17 cellular contexts compared by ENCODE assay signal in the genomic region with DNA sequence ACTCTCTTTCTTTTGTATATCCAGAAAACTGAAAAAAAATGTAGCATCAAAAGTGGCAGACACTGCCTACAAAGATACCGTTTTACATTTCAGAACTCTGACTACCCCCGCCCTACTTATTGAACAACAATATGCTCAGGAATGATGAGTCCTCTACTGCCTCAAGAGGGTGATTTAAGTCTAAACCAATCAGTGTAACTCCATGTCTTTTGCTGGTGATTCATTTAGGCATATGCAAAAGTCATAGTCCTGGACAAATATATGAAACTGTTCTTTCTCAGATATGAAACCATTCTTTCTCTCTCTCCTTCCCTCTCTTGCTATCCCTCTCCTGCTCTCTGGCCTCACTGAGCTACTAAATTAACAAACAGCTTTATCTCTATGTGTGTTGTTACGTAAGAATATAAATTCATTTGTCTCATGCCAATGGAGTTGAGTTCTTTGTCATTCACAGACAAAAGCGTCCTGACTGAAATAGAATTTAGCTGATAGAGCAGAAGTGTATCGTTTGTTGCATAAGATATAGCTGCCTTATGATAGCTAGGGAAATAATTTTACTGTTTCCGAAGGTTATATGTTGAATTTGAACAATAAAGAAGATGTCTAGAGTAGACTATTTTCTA.
DNase-seq lines count a peak whose midpoint lies in the region; ATAC-seq and TF ChIP-seq lines count a peak whose summit lies in the region.
"Had no signal": no experiment of that assay in that cellular context is flagged by ENCODE, and none has a peak within 500 bp of the region (broad histone marks: within the 10 kb centered on the region; RNA-seq: fewer than 3 reads in every experiment).

No MANE protein-coding gene starts in this region.

- H3K4me3 ChIP-seq in left ventricle myocardium inferior: no peak overlapping the region
- H3K4me3 ChIP-seq in fibroblast of mammary gland (ENCODE audit: control insufficient read depth, low read depth, low read length): no peak overlapping the region
- H3K4me3 ChIP-seq in dorsolateral prefrontal cortex: no peak overlapping the region
- H3K4me3 ChIP-seq in MG63: no peak overlapping the region
- H3K4me3 ChIP-seq: neural progenitor cell, SJSA1, thyroid gland had no signal

- peaks cover 7% of the 10 kb centered on the region for H3K4me1 ChIP-seq in left ventricle myocardium inferior
- H3K4me1 ChIP-seq: neural progenitor cell, thyroid gland had no signal

- no peaks in the 10 kb centered on the region for H3K27me3 ChIP-seq in left ventricle myocardium inferior (ENCODE audit: low read depth)
- no peaks in the 10 kb centered on the region for H3K27me3 ChIP-seq in dorsolateral prefrontal cortex
- H3K27me3 ChIP-seq in MG63: no peaks in the 10 kb centered on the region
- H3K27me3 ChIP-seq: neural progenitor cell, SJSA1, thyroid gland had no signal

- TF ChIP-seq CTCF in left ventricle myocardium inferior (IDR thresholded peaks at IDR 0.05; ENCODE audit: borderline replicate concordance) (no peak), fibroblast of mammary gland (conservative IDR thresholded peaks at IDR 0.05; ENCODE audit: control insufficient read depth, insufficient read depth, low read depth, low read length) (peak; percentile 10), dorsolateral prefrontal cortex (IDR thresholded peaks at IDR 0.05 in 54 of 56, conservative IDR thresholded peaks at IDR 0.05 in 2 of 56; ENCODE audit: low read depth in 1 of 56, partially characterized antibody in 56 of 56) (no peak)

- DNase-seq in left ventricle myocardium inferior (no peak), cardiac septum (ENCODE audit: low spot score) (no peak), RKO (ENCODE audit: low spot score) (peak; percentile 33), fibroblast of mammary gland (ENCODE audit: low read depth) (peak; percentile 94), NCI-H2196 treated with DMSO at 0.1 percent for 48 hours (lab: John Stamatoyannopoulos, UW; ENCODE audit: unreplicated experiment) (no peak), dorsolateral prefrontal cortex (no peak), MG63 (no peak)
- DNase-seq: activated CD4-positive, alpha-beta T cell treated with anti-CD3 and anti-CD28 coated beads, Interleukin-2, amount 50 U/mL, for 4 hours; aorta; foreskin melanocyte; NCI-H1092 treated with DMSO at 0.1 percent for 48 hours; stimulated activated CD4-positive, alpha-beta T cell treated with anti-CD3 and anti-CD28 coated beads, Interleukin-4, amount 100 ng/mL, for 1 hour; thyroid gland had no signal

- H3K36me3 ChIP-seq in left ventricle myocardium inferior: no peaks in the 10 kb centered on the region
- H3K36me3 ChIP-seq in MG63: no peaks in the 10 kb centered on the region
- H3K36me3 ChIP-seq: neural progenitor cell, SJSA1, thyroid gland had no signal

- no peak for ATAC-seq in HG02678 (IDR thresholded peaks at IDR 0.05; ENCODE audit: unreplicated experiment)
- ATAC-seq: sciatic nerve had no signal

- H3K27ac ChIP-seq in left ventricle myocardium inferior (replicated peaks) (peak overlapping the region; percentile 51), dorsolateral prefrontal cortex (no peak overlapping the region)
- H3K27ac ChIP-seq: neural progenitor cell, SJSA1, thyroid gland had no signal

- intact Hi-C loops in left ventricle myocardium inferior (cut with micrococcal nuclease): no loop called here
- intact Hi-C loops in cardiac septum (cut with DNase I): no loop called here
- intact Hi-C loops in dorsolateral prefrontal cortex (cut with DNase I): no loop called here

- peaks cover 9% of the 10 kb centered on the region for H3K9me3 ChIP-seq in left ventricle myocardium inferior (replicated peaks)
- H3K9me3 ChIP-seq in MG63: no peaks in the 10 kb centered on the region; the same call in 1 of the 2 replicates
- H3K9me3 ChIP-seq: SJSA1, thyroid gland had no signal

Comparison
In these comparisons a context has a peak if more than half of its experiments do, and no peak if none do; other contexts are left out.
1. DNase-seq: peak in RKO (single experiment) and fibroblast of mammary gland (single experiment); none in left ventricle myocardium inferior (single experiment), cardiac septum (single experiment), NCI-H2196 treated with DMSO at 0.1 percent for 48 hours (single experiment), dorsolateral prefrontal cortex (0 of 10) and MG63 (single experiment).